1 cellular context compared by ENCODE assay signal in genomic region chr9:114075602-114076001, GRCh38.
TF ChIP-seq lines count a peak whose summit lies in the region.

No MANE protein-coding gene starts in this region.

TF ChIP-seq in K562, 482 proteins besides CTCF, POLR2A, EP300 and RAD21:
- no peak for TF ChIP-seq RHOXF2B (CRISPR knock-in tag; conservative IDR thresholded peaks at IDR 0.05)
- TF ChIP-seq RBM22 (IDR thresholded peaks at IDR 0.05; ENCODE audit: low read depth, low read length, poor library complexity, severe bottlenecking), result no peak
- TF ChIP-seq FOXP1 (CRISPR knock-in tag; IDR thresholded peaks at IDR 0.05), result no peak
- peak; percentile 77 for TF ChIP-seq ZFP36 (IDR thresholded peaks at IDR 0.05; ENCODE audit: low read depth, low read length, partially characterized antibody)
